Comparison of ENCODE assay signal across 8 cellular contexts in the genomic region with DNA sequence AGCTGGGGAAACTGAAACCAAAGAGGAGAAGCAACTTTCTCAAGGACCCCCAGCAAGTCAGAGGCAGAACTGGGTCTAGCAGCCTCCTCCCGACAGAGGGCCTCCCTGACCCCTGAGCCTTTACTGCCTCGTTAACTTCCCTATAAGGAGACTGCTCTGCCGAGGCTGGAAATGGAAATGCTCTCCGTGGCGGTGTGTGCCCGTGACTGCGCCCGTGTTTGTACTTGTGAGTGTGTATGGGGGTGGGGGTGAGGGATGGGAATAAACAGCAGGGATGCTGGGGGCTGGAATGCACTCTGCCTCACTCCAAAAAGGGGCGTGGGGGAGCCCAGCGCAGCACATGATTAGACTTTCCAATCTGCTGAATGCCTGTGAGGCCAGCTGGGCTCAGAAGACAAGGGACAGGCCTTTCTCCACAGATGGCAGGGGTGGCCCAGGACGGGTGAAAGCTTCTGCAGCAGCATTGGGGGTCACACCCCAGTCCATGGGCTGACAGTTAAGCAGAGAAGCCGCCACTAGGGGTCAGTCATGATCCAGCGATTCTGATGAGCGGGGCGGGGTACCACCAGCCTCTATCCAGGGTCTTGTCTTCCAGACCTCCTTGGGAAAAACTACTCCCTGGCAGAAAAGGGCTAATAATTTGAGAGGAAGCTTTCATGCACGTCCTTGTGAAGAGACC. TPM values are rescaled to one million over a fixed set of nuclear protein-coding genes. Genes with fewer than 3 reads are reported as not detected.
DNase-seq lines count a peak whose midpoint lies in the region; ATAC-seq and TF ChIP-seq lines count a peak whose summit lies in the region.

No MANE protein-coding gene starts in this region.

- H3K4me1 Mint-ChIP-seq in Calu3 (ENCODE audit: low read depth, unreplicated experiment): peaks cover 16% of the 10 kb centered on the region

- no peak overlapping the region for H3K27ac Mint-ChIP-seq in Calu3 (ENCODE audit: unreplicated experiment)

- H3K4me1 ChIP-seq in heart left ventricle (peaks cover 0 to 10% (median 5%) of the 10 kb centered on the region in 12 donors), psoas muscle (no peaks in the 10 kb centered on the region), uterus (no peaks in the 10 kb centered on the region)

- WGBS in heart left ventricle, 4 donors: 6 to 19% (median 9%) methylated on average over 13 to 16 of the region's 16 CpGs
- WGBS in psoas muscle, 3 donors: 6 to 9% (median 8%) methylated on average over 16 of the region's 16 CpGs

- H3K4me3 ChIP-seq in heart left ventricle (peak overlapping the region in 4 of 12 donors; percentile 11 to 24 (median 14)), psoas muscle (peak overlapping the region; percentile 30), uterus (no peak overlapping the region)

- H3K36me3 ChIP-seq in heart left ventricle (no peaks in the 10 kb centered on the region), psoas muscle (ENCODE audit: insufficient read depth in 1 of 2, low read depth in 1 of 2) (no peaks in the 10 kb centered on the region), uterus (no peaks in the 10 kb centered on the region)

- ATAC-seq in HG02571 (IDR thresholded peaks at IDR 0.05; ENCODE audit: unreplicated experiment) (peak; percentile 56), heart left ventricle (peak; percentile 61 to 79 (median 75)), psoas muscle (peak in 3 of 4 donors; percentile 75 to 81 (median 76)), GM21360 (IDR thresholded peaks at IDR 0.05; ENCODE audit: unreplicated experiment) (no peak)

- H3K9me3 ChIP-seq in heart left ventricle (no peaks in the 10 kb centered on the region), psoas muscle (no peaks in the 10 kb centered on the region), uterus (no peaks in the 10 kb centered on the region)

- peaks cover 4% of the 10 kb centered on the region for H3K36me3 Mint-ChIP-seq in Calu3 (ENCODE audit: insufficient read depth, unreplicated experiment)

- H3K27me3 ChIP-seq in heart left ventricle (no peaks in the 10 kb centered on the region), psoas muscle (ENCODE audit: insufficient read depth in 3 of 3, low read length in 2 of 3) (peaks cover 0 to 3% (median 0%) of the 10 kb centered on the region in 3 donors), uterus (no peaks in the 10 kb centered on the region)

- intact Hi-C loops in Calu3 (cut with micrococcal nuclease; ENCODE audit: unreplicated experiment) (loop anchor here (2.0 to 10.0 kb wide), 2 partner anchors 118 to 354 kb away; no protein-coding TSS in a partner anchor), heart left ventricle (cut with DNase I) (loop anchor here in 4 of 10 donors (5.0 to 10.0 kb wide), 2 partner anchors 348 to 355 kb away; no protein-coding TSS in a partner anchor), psoas muscle (cut with DNase I) (loop anchor here in 1 of 2 donors (10.0 kb wide), 1 partner anchor 358 kb away; no protein-coding TSS in a partner anchor), uterus (cut with DNase I; ENCODE audit: low total_unique reads) (no loop called here)

- TF ChIP-seq CTCF in Calu3 (IDR thresholded peaks at IDR 0.05; ENCODE audit: unreplicated experiment) (peak; percentile 80), heart left ventricle (IDR thresholded peaks at IDR 0.05) (peak; percentile 46 to 72 (median 58)), psoas muscle (IDR thresholded peaks at IDR 0.05) (peak; percentile 53), uterus (IDR thresholded peaks at IDR 0.05) (peak in 3 of 4 experiments; percentile 27 to 50 (median 45))

- CTCF ChIA-PET in Calu3 (lab: Charles Lee): no interaction called here

- peak overlapping the region in 1 of 12 donors; percentile 58 for H3K27ac ChIP-seq in heart left ventricle
- H3K27ac ChIP-seq in psoas muscle: no peak overlapping the region
- H3K27ac ChIP-seq in uterus: no peak overlapping the region

- H3K9me3 Mint-ChIP-seq in Calu3 (ENCODE audit: low read depth, unreplicated experiment): no peaks in the 10 kb centered on the region

- TF ChIP-seq POLR2A in heart left ventricle (IDR thresholded peaks at IDR 0.05) (no peak), uterus (IDR thresholded peaks at IDR 0.05) (no peak)

- BruUV-seq in Calu3 (replicated peaks; lab: Mats Ljungman, UMichigan): no TSS peak

- H3K4me3 Mint-ChIP-seq in Calu3 (ENCODE audit: low read depth, unreplicated experiment): peak overlapping the region; percentile 5

- peak; percentile 70 for DNase-seq in Calu3
- peak; percentile 26 for DNase-seq in RPMI7951 (ENCODE audit: low read depth)
- DNase-seq in activated naive CD4-positive, alpha-beta T cell treated with anti-CD3 and anti-CD28 coated beads, Interleukin-2, amount 50 U/mL, for 16 hours: peak; percentile 63
- peak; percentile 27 to 63 (median 49) for DNase-seq in heart left ventricle
- DNase-seq in psoas muscle: peak; percentile 31 to 57
- DNase-seq in uterus: peak; percentile 25 to 29

- peaks cover 52% of the 10 kb centered on the region for H3K27me3 Mint-ChIP-seq in Calu3 (ENCODE audit: unreplicated experiment)

RNA-seq across cellular contexts. Expression of gene MPHOSPH10, which starts 26.8 kb away (rescaled TPM):
- total RNA-seq in Calu3 (2022): 54.7 and 67.8 TPM in 2 replicates
- 21.7 and 23.4 TPM in 2 replicates for total RNA-seq in RPMI7951 (2014; rRNA removed; shearing (Covaris generic))
- 10 to 100 TPM; 12.3 to 35.6 (median 22.7) TPM for total RNA-seq in heart left ventricle
- 10 to 100 TPM; 24.6 to 31.5 TPM for polyA plus RNA-seq in heart left ventricle
- 10 to 100 TPM; 32.9 to 53.7 (median 39.5) TPM for total RNA-seq in psoas muscle
- 10 to 100 TPM; 33.7 to 53.6 (median 43.4) TPM for polyA plus RNA-seq in psoas muscle
- total RNA-seq in uterus: 10 to 100 TPM; 14.7 to 43.1 (median 21.0) TPM

RNA-seq across cellular contexts. Expression of gene MCEE, which starts 27.2 kb away (rescaled TPM):
- total RNA-seq in Calu3 (2022) (16.2 and 18.7 TPM in 2 replicates), heart left ventricle (10 to 100 TPM; 23.8 to 36.8 (median 29.3) TPM), psoas muscle (10 to 100 TPM; 15.3 to 17.2 (median 15.9) TPM), uterus (10 to 100 TPM in 2 of 4 donors, 1 to 10 TPM in 1, not detected in 1; 9.5 to 40.0 (median 23.2) TPM)
- 20.2 and 28.6 TPM in 2 replicates for total RNA-seq in RPMI7951 (2014; rRNA removed; shearing (Covaris generic))
- polyA plus RNA-seq in heart left ventricle (10 to 100 TPM; 27.3 to 35.6 TPM), psoas muscle (10 to 100 TPM; 10.9 to 27.4 (median 25.6) TPM)
